10 cellular contexts compared by ENCODE assay signal in genomic region chr17:18474754-18475153, GRCh38. TPM values are rescaled to one million over a fixed set of nuclear protein-coding genes. Genes with fewer than 3 reads are reported as not detected.
"Had no signal": no experiment of that assay in that cellular context is flagged by ENCODE, and none has a peak within 500 bp of the region (broad histone marks: within the 10 kb centered on the region; RNA-seq: fewer than 3 reads in every experiment).

No MANE protein-coding gene starts in this region.

RNA-seq across cellular contexts. Expression of gene LGALS9C, which starts 1.8 kb away (rescaled TPM):
- total RNA-seq: activated B cell treated with CpG ODN at 0.5 μM for 24 hours, body of pancreas, frontal cortex, kidney, neural crest cell, omental fat pad, posterior vena cava, subcutaneous adipose tissue, thyroid gland, ureter had no signal
